ENCODE assay signal across 19 cellular contexts in the genomic region with DNA sequence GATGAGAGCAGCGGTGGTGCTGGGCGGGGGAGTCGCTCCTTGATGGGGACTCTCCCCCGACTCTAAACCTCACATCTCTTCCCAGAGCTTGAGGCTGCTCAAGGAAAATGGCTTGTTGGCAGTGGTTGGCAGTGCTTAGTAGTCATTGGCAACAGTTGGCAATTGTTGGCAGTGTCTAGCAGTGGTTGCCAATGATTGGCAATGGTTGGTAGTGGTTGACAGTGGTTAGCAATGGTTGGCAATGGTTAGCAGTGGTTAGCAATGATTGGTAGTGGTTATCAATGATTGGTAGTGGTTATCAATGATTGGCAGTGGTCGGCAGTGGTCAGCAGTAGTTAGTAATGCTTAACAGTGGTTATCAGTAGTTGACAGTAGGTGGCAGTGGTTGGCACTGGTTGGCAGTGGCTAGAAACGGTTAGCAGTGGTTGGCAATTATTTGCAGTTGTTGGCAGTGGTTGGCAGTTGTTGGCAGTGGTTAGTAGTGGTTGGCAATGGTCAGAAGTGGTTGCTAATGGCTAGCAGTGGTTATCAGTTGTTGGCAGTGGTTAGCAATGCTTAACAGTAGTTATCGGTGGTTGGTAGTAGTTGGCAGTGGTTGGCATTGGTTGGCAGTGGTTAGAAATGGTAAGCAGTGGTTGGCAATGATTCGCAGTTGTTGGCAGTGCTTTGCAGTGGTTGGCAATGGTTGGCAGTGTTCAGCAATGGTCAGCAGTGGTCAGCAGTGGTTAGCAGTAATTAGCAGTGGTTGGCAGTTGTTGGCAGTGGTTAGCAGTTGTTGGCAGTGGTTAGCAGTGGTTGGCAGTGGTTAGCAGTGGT.
DNase-seq lines count a peak whose midpoint lies in the region; ATAC-seq, FAIRE-seq and TF ChIP-seq lines count a peak whose summit lies in the region.
"Had no signal": no experiment of that assay in that cellular context is flagged by ENCODE, and none has a peak within 500 bp of the region (broad histone marks: within the 10 kb centered on the region; RNA-seq: fewer than 3 reads in every experiment).

No MANE protein-coding gene starts in this region.

- no peak for TF ChIP-seq POLR2A in A549 (IDR thresholded peaks at IDR 0.05; ENCODE audit: low read length)
- TF ChIP-seq POLR2A in prostate gland (IDR thresholded peaks at IDR 0.05): no peak

- no peak for DNase-seq in A549 (ENCODE audit: low read depth in 1 of 2, low spot score in 1 of 2)
- no peak for DNase-seq in RWPE2 (ENCODE audit: low spot score)
- no peak for DNase-seq in fibroblast of mammary gland (ENCODE audit: low read depth)
- DNase-seq in NCI-H1105 (lab: John Stamatoyannopoulos, UW): no peak
- DNase-seq in activated gamma-delta T cell treated with Interleukin-2 at 50 U/mL for 16 hours: no peak
- DNase-seq in NCI-H187 treated with DMSO at 0.1 percent for 48 hours (lab: John Stamatoyannopoulos, UW): no peak
- no peak for DNase-seq in prostate gland (ENCODE audit: low spot score)
- DNase-seq: activated CD4-positive, alpha-beta T cell treated with anti-CD3 and anti-CD28 coated beads, Interleukin-2, amount 50 U/mL, for 4 hours; activated naive CD4-positive, alpha-beta T cell treated with anti-CD3 and anti-CD28 coated beads for 36 hours; HCEC 1CT; left colon; NCI-H446 treated with DMSO at 0.1 percent for 48 hours; right cardiac atrium; stimulated activated CD4-positive, alpha-beta T cell treated with anti-CD3 and anti-CD28 coated beads, Interleukin-4, amount 100 ng/mL, for 1 hour; uterus had no signal

- intact Hi-C loops in prostate gland (cut with DNase I): no loop called here

- 67% methylated on average over 8 of the region's 8 CpGs for WGBS in A549 (ENCODE audit: missing lambda C conversion rate)
- 87% methylated on average over 8 of the region's 8 CpGs for WGBS in prostate gland

- H3K4me1 ChIP-seq in A549 (no peaks in the 10 kb centered on the region; the same call in 2 of the 3 replicates), RWPE2 (ENCODE audit: insufficient read depth, poor library complexity, severe bottlenecking) (no peaks in the 10 kb centered on the region), prostate gland (replicated peaks) (no peaks in the 10 kb centered on the region)
- H3K4me1 ChIP-seq: heart right ventricle, uterus had no signal

- TF ChIP-seq EP300 in A549 (IDR thresholded peaks at IDR 0.05): no peak

- no peak for FAIRE-seq in A549 (lab: Jason Lieb, UNC)

- TF ChIP-seq RAD21 in A549 (conservative IDR thresholded peaks at IDR 0.05 in 1 of 2, IDR thresholded peaks at IDR 0.05 in 1 of 2): peak in 1 of 2 experiments; percentile 47; a peak in 2 of 5 replicates

- no peak overlapping the region for H3K4me2 ChIP-seq in A549

- H3K27ac ChIP-seq in A549 (no peak overlapping the region), RWPE2 (ENCODE audit: poor library complexity, severe bottlenecking) (no peak overlapping the region), prostate gland (no peak overlapping the region)
- H3K27ac ChIP-seq: heart right ventricle, RWPE1, uterus had no signal

- H3K36me3 ChIP-seq in RWPE2 (ENCODE audit: low read depth) (no peaks in the 10 kb centered on the region), prostate gland (no peaks in the 10 kb centered on the region)
- H3K36me3 ChIP-seq: heart right ventricle, uterus had no signal

- POLR2A ChIA-PET in A549 (lab: Yijun Ruan, JAX): no interaction called here

- ATAC-seq in A549 (peak in 1 of 2 experiments; percentile 49; a peak in 2 of 6 replicates), RWPE2 (ENCODE audit: low read depth) (no peak)
- ATAC-seq: left colon; naive thymus-derived CD4-positive, alpha-beta T cell; right cardiac atrium had no signal

- H3K27me3 ChIP-seq in RWPE2 (ENCODE audit: insufficient read depth, poor library complexity, severe bottlenecking) (no peaks in the 10 kb centered on the region), prostate gland (replicated peaks; ENCODE audit: insufficient read depth) (no peaks in the 10 kb centered on the region)
- H3K27me3 ChIP-seq: uterus had no signal

- H3K9me3 ChIP-seq in A549 (peaks cover 14% of the 10 kb centered on the region), RWPE2 (ENCODE audit: severe bottlenecking) (no peaks in the 10 kb centered on the region), prostate gland (no peaks in the 10 kb centered on the region)

- CTCF ChIA-PET in A549 (lab: Yijun Ruan, JAX): interaction anchor here (0.9 to 8.4 kb wide), 3 partner anchors 11 to 214 kb away, joined by 3 to 116 read pairs (median 3); no protein-coding TSS in a partner anchor

- H3K4me3 ChIP-seq in A549: no peak overlapping the region
- H3K4me3 ChIP-seq in GM12875 (ENCODE audit: low read depth, low read length): no peak overlapping the region
- no peak overlapping the region for H3K4me3 ChIP-seq in RWPE2 (ENCODE audit: severe bottlenecking)
- no peak overlapping the region for H3K4me3 ChIP-seq in fibroblast of mammary gland (ENCODE audit: control insufficient read depth, low read depth, low read length)
- no peak overlapping the region for H3K4me3 ChIP-seq in prostate gland
- H3K4me3 ChIP-seq: heart right ventricle, uterus had no signal

- TF ChIP-seq CTCF in A549 (IDR thresholded peaks at IDR 0.05) (peak; percentile 26; the same call in 2 of the 3 replicates), GM12875 (IDR thresholded peaks at IDR 0.05; ENCODE audit: borderline replicate concordance, insufficient read depth, low read depth, low read length) (peak; percentile 16; the same call in 1 of the 2 replicates), RWPE2 (IDR thresholded peaks at IDR 0.05; ENCODE audit: poor library complexity, severe bottlenecking) (peak; percentile 28), fibroblast of mammary gland (conservative IDR thresholded peaks at IDR 0.05; ENCODE audit: control insufficient read depth, insufficient read depth, low read depth, low read length) (peak; percentile 13), prostate gland (IDR thresholded peaks at IDR 0.05) (peak in 1 of 4 experiments; percentile 6)

TF ChIP-seq in A549, 52 proteins besides CTCF, POLR2A, EP300 and RAD21:
- 0 out of 3 replicates have a peak, but pooled peaks have one; percentile 10 for TF ChIP-seq SMC3 (IDR thresholded peaks at IDR 0.05)
- TF ChIP-seq ZFP36 (IDR thresholded peaks at IDR 0.05; ENCODE audit: borderline replicate concordance, partially characterized antibody): no peak
